ENCODE assay signal across 9 cellular contexts in genomic region chr19:12833747-12834417, GRCh38. TPM values are rescaled to one million over a fixed set of nuclear protein-coding genes. Genes with fewer than 3 reads are reported as not detected.
DNase-seq lines count a peak whose midpoint lies in the region; ATAC-seq and TF ChIP-seq lines count a peak whose summit lies in the region.
"Had no signal": no experiment of that assay in that cellular context is flagged by ENCODE, and none has a peak within 500 bp of the region (broad histone marks: within the 10 kb centered on the region; RNA-seq: fewer than 3 reads in every experiment).

No MANE protein-coding gene starts in this region.

- H3K23ac ChIP-seq in IMR-90 (ENCODE audit: low read depth, low read length) = no peak overlapping the region

- H2BK5ac ChIP-seq in IMR-90 (ENCODE audit: low read depth, low read length, poor library complexity, severe bottlenecking) = no peak overlapping the region

- TF ChIP-seq POLR2A in IMR-90 (IDR thresholded peaks at IDR 0.05; ENCODE audit: low read depth, low read length) = no peak

- H3K4ac ChIP-seq in IMR-90 (ENCODE audit: low read depth, low read length) = no peak overlapping the region

- H3K27ac ChIP-seq in BLaER1 (no peak overlapping the region), IMR-90 (ENCODE audit: insufficient read depth, low read length) (no peak overlapping the region)
- H3K27ac ChIP-seq: epithelial cell of prostate had no signal

- no peak overlapping the region for H2BK15ac ChIP-seq in IMR-90 (ENCODE audit: low read depth, low read length)

- no peak overlapping the region for H2BK120ac ChIP-seq in IMR-90 (ENCODE audit: low read depth, low read length)

- H2AFZ ChIP-seq in IMR-90 (replicated peaks; ENCODE audit: low read length, poor library complexity) = peak overlapping the region; percentile 89

- no peak overlapping the region for H4K91ac ChIP-seq in IMR-90 (ENCODE audit: insufficient read depth, low read depth, low read length)

- H3K9me3 ChIP-seq in BLaER1 (no peaks in the 10 kb centered on the region), IMR-90 (ENCODE audit: control insufficient read depth, insufficient read depth, low read length) (no peaks in the 10 kb centered on the region; the same call in 1 of the 2 replicates)

- H3K27me3 ChIP-seq in BLaER1 (peaks cover 81% of the 10 kb centered on the region), IMR-90 (ENCODE audit: control insufficient read depth, insufficient read depth, low read length) (peaks cover 53% of the 10 kb centered on the region)

- 0 out of 2 replicates have a peak, but pooled peaks cover 8% of the 10 kb centered on the region for H3K9me1 ChIP-seq in IMR-90 (ENCODE audit: insufficient read depth, low read length)

- DNase-seq in IMR-90 (no peak), occipital lobe (lab: John Stamatoyannopoulos, UW) (peak; percentile 31), dermis blood vessel endothelial cell (no peak)
- DNase-seq in T-helper 2 cell treated with Interferon-gamma antibody and Interleukin-4, amounts not matched to agents 5 μg/mL and 100 μg/mL, for 36 hours (ENCODE audit: low spot score) = peak; percentile 18
- DNase-seq in effector memory CD8-positive, alpha-beta T cell = no peak

- no peak for TF ChIP-seq CTCF in IMR-90 (conservative IDR thresholded peaks at IDR 0.05; ENCODE audit: low read depth, low read length)

- H3K4me1 Mint-ChIP-seq in T-helper 2 cell treated with Interferon-gamma antibody and Interleukin-4, amounts not matched to agents 5 μg/mL and 100 μg/mL, for 36 hours (ENCODE audit: low read depth) = peaks cover 17% of the 10 kb centered on the region
- peaks cover 20 to 27% of the 10 kb centered on the region in 2 donors for H3K4me1 Mint-ChIP-seq in effector memory CD8-positive, alpha-beta T cell (ENCODE audit: low read depth in 2 of 2)

- H3K36me3 Mint-ChIP-seq in T-helper 2 cell treated with Interferon-gamma antibody and Interleukin-4, amounts not matched to agents 5 μg/mL and 100 μg/mL, for 36 hours (ENCODE audit: low read depth) = no peaks in the 10 kb centered on the region
- H3K36me3 Mint-ChIP-seq in effector memory CD8-positive, alpha-beta T cell (ENCODE audit: insufficient read depth) = peaks cover 10% of the 10 kb centered on the region

- no peak overlapping the region for H2AK9ac ChIP-seq in IMR-90 (replicated peaks; ENCODE audit: low read depth, low read length, poor library complexity)

- dilution Hi-C loops in IMR-90 (cut with HindIII; ENCODE audit: low sequenced_read_pairs, unreplicated experiment) = no loop called here

- no peak for TF ChIP-seq RAD21 in IMR-90 (IDR thresholded peaks at IDR 0.05; ENCODE audit: low read length)

- CTCF ChIA-PET in IMR-90 (lab: Yijun Ruan, JAX) = interaction anchor here (0.9 kb wide), 1 partner anchor 13 kb away, joined by 3 read pairs; no protein-coding TSS in a partner anchor

- H3K4me2 ChIP-seq in BLaER1 = peak overlapping the region; percentile 99
- peak overlapping the region; percentile 74 for H3K4me2 ChIP-seq in IMR-90 (ENCODE audit: low read depth, low read length)

- no peak overlapping the region for H4K5ac ChIP-seq in IMR-90 (ENCODE audit: low read depth, low read length)

- in situ Hi-C loops in IMR-90 (cut with MboI; ENCODE audit: low sequenced_read_pairs) = no loop called here

- no TSS peak for BruUV-seq in IMR-90 (replicated peaks; lab: Mats Ljungman, UMichigan)

- H3K4me3 ChIP-seq in BLaER1 (peak overlapping the region; percentile 74), IMR-90 (ENCODE audit: insufficient read depth, low read depth, low read length) (peak overlapping the region; percentile 56)

- no peak overlapping the region for H2AK5ac ChIP-seq in IMR-90 (ENCODE audit: low read depth, low read length)

- no peak overlapping the region for H3K56ac ChIP-seq in IMR-90 (ENCODE audit: extremely low read depth, insufficient read depth, low read length)

- 2% methylated on average over 19 of the region's 79 CpGs; no CpG with 5 or more reads in 1 of the 2 experiments for WGBS in IMR-90 (ENCODE audit: extremely low coverage in 2 of 2, insufficient read length in 1 of 2), 2 experiments

- ATAC-seq in IMR-90 (ENCODE audit: low read depth) (peak; percentile 40), HG03520 (IDR thresholded peaks at IDR 0.05; ENCODE audit: unreplicated experiment) (no peak), GM18517 (IDR thresholded peaks at IDR 0.05; ENCODE audit: unreplicated experiment) (no peak)
- ATAC-seq in effector memory CD8-positive, alpha-beta T cell (replicated peaks) = peak; percentile 39

- intact Hi-C loops in IMR-90 (cut with micrococcal nuclease) = no loop called here

- no peak overlapping the region for H3K18ac ChIP-seq in IMR-90 (ENCODE audit: low read depth, low read length)

- H3K79me1 ChIP-seq in IMR-90 (ENCODE audit: low read depth in 1 of 2, low read length in 2 of 2) = no peaks in the 10 kb centered on the region

- H3K14ac ChIP-seq in IMR-90 (replicated peaks; ENCODE audit: low read depth, low read length) = no peak overlapping the region

- H3K36me3 ChIP-seq in BLaER1 (no peaks in the 10 kb centered on the region), IMR-90 (ENCODE audit: control insufficient read depth, insufficient read depth, low read length) (no peaks in the 10 kb centered on the region)

- H3K4me1 ChIP-seq in BLaER1 (peaks cover 44% of the 10 kb centered on the region), IMR-90 (ENCODE audit: control insufficient read depth, insufficient read depth, low read length) (peaks cover 4% of the 10 kb centered on the region; the same call in 1 of the 2 replicates)

- H3K27ac Mint-ChIP-seq in T-helper 2 cell treated with Interferon-gamma antibody and Interleukin-4, amounts not matched to agents 5 μg/mL and 100 μg/mL, for 36 hours = no peak overlapping the region
- H3K27ac Mint-ChIP-seq in effector memory CD8-positive, alpha-beta T cell = no peak overlapping the region

- no peak overlapping the region for H2BK20ac ChIP-seq in IMR-90 (ENCODE audit: low read depth, low read length)

- H3K9ac ChIP-seq in BLaER1 (peak overlapping the region; percentile 17; the same call in 1 of the 2 replicates), IMR-90 (ENCODE audit: low read depth, low read length) (no peak overlapping the region)

- H3K4me3 Mint-ChIP-seq in T-helper 2 cell treated with Interferon-gamma antibody and Interleukin-4, amounts not matched to agents 5 μg/mL and 100 μg/mL, for 36 hours = no peak overlapping the region
- H3K4me3 Mint-ChIP-seq in effector memory CD8-positive, alpha-beta T cell = peak overlapping the region; percentile 67 to 68

- peaks cover 62% of the 10 kb centered on the region for H4K20me1 ChIP-seq in BLaER1
- H4K20me1 ChIP-seq in IMR-90 (ENCODE audit: insufficient read depth, low read length) = peaks cover 21% of the 10 kb centered on the region

- no peak overlapping the region for H4K8ac ChIP-seq in IMR-90 (ENCODE audit: low read depth in 2 of 2, low read length in 2 of 2)

- H3K9me3 Mint-ChIP-seq in T-helper 2 cell treated with Interferon-gamma antibody and Interleukin-4, amounts not matched to agents 5 μg/mL and 100 μg/mL, for 36 hours = no peaks in the 10 kb centered on the region
- no peaks in the 10 kb centered on the region for H3K9me3 Mint-ChIP-seq in effector memory CD8-positive, alpha-beta T cell

- H3K27me3 Mint-ChIP-seq in T-helper 2 cell treated with Interferon-gamma antibody and Interleukin-4, amounts not matched to agents 5 μg/mL and 100 μg/mL, for 36 hours (ENCODE audit: low read depth) = peaks cover 69% of the 10 kb centered on the region
- H3K27me3 Mint-ChIP-seq in effector memory CD8-positive, alpha-beta T cell = peaks cover 69 to 91% of the 10 kb centered on the region in 2 donors

- POLR2A ChIA-PET in IMR-90 (lab: Charles Lee; ENCODE audit: unreplicated experiment) = no interaction called here

TF ChIP-seq in IMR-90, 13 proteins besides CTCF, POLR2A, EP300 and RAD21 (continues in another document):
- TF ChIP-seq RFX5 (IDR thresholded peaks at IDR 0.05; ENCODE audit: low read depth, low read length) = no peak
- TF ChIP-seq SMC3 (IDR thresholded peaks at IDR 0.05; ENCODE audit: low read depth, low read length) = no peak
- no peak for TF ChIP-seq MAFK (IDR thresholded peaks at IDR 0.05; ENCODE audit: low read depth, low read length)
- no peak for TF ChIP-seq BHLHE40 (IDR thresholded peaks at IDR 0.05; ENCODE audit: low read depth, low read length)
- no peak for TF ChIP-seq RCOR1 (IDR thresholded peaks at IDR 0.05; ENCODE audit: insufficient replicate concordance, low read length)
- no peak for TF ChIP-seq MXI1 (IDR thresholded peaks at IDR 0.05; ENCODE audit: borderline replicate concordance, low read depth, low read length)
- TF ChIP-seq FOS (IDR thresholded peaks at IDR 0.05; ENCODE audit: low read depth, low read length) = no peak
- TF ChIP-seq MAZ (IDR thresholded peaks at IDR 0.05; ENCODE audit: borderline replicate concordance, low read depth, low read length) = no peak

RNA-seq across cellular contexts. Expression of gene RTBDN, which starts 0.5 kb away (rescaled TPM):
- total RNA-seq in IMR-90 (2012; rRNA removed) = not detected in 2 replicates
- polyA plus RNA-seq in IMR-90 (2012; rRNA removed) = 0.07 and 0.14 TPM in 2 replicates
- polyA plus RNA-seq in IMR-90 (2012; cell fraction: cytosol; rRNA removed) = not detected in 2 replicates
- polyA plus RNA-seq in IMR-90 (2012; cell fraction: nucleus; rRNA removed; ENCODE audit: low replicate concordance) = 0.23 TPM in 1 of 2 replicates, not detected in the other
- 2.0 TPM for total RNA-seq in occipital lobe
- total RNA-seq in dermis blood vessel endothelial cell = not detected in 2 replicates

RNA-seq across cellular contexts. Expression of gene MAST1, which starts 4.4 kb away (rescaled TPM):
- total RNA-seq in IMR-90 (2012; rRNA removed) = 0.28 and 1.1 TPM in 2 replicates
- polyA plus RNA-seq in IMR-90 (2012; rRNA removed) = 0.44 and 0.56 TPM in 2 replicates
- 1.1 and 1.9 TPM in 2 replicates for polyA plus RNA-seq in IMR-90 (2012; cell fraction: cytosol; rRNA removed)
- 1.8 and 2.1 TPM in 2 replicates for polyA plus RNA-seq in IMR-90 (2012; cell fraction: nucleus; rRNA removed; ENCODE audit: low replicate concordance)
- 35.1 TPM for total RNA-seq in occipital lobe
- 0.17 and 0.51 TPM in 2 replicates for total RNA-seq in dermis blood vessel endothelial cell

RNA-seq across cellular contexts. Expression of gene RNASEH2A, which starts 27.5 kb away (rescaled TPM):
- total RNA-seq in IMR-90 (2012; rRNA removed) (44.6 and 45.5 TPM in 2 replicates), occipital lobe (15.8 TPM), dermis blood vessel endothelial cell (19.6 and 45.6 TPM in 2 replicates)
- 34.9 and 39.4 TPM in 2 replicates for polyA plus RNA-seq in IMR-90 (2012; rRNA removed)
- polyA plus RNA-seq in IMR-90 (2012; cell fraction: cytosol; rRNA removed) = 25.7 and 52.6 TPM in 2 replicates
- polyA plus RNA-seq in IMR-90 (2012; cell fraction: nucleus; rRNA removed; ENCODE audit: low replicate concordance) = 20.0 and 25.4 TPM in 2 replicates

RNA-seq across cellular contexts. Expression of gene THSD8, which starts 32.0 kb away (rescaled TPM):
- total RNA-seq in IMR-90 (2012; rRNA removed) (not detected in 2 replicates), occipital lobe (0.62 TPM), dermis blood vessel endothelial cell (0.23 TPM in 1 of 2 replicates, not detected in the other)
- polyA plus RNA-seq in IMR-90 (2012; rRNA removed) = 0.68 and 0.90 TPM in 2 replicates
- not detected in 2 replicates for polyA plus RNA-seq in IMR-90 (2012; cell fraction: cytosol; rRNA removed)
- polyA plus RNA-seq in IMR-90 (2012; cell fraction: nucleus; rRNA removed; ENCODE audit: low replicate concordance) = 0.73 TPM in 1 of 2 replicates, not detected in the other

RNA-seq across cellular contexts. Expression of gene PRDX2, which starts 32.3 kb away (rescaled TPM):
- 351 and 371 TPM in 2 replicates for total RNA-seq in IMR-90 (2012; rRNA removed)
- 378 and 383 TPM in 2 replicates for polyA plus RNA-seq in IMR-90 (2012; rRNA removed)
- 593 and 596 TPM in 2 replicates for polyA plus RNA-seq in IMR-90 (2012; cell fraction: cytosol; rRNA removed)
- polyA plus RNA-seq in IMR-90 (2012; cell fraction: nucleus; rRNA removed; ENCODE audit: low replicate concordance) = 149 and 228 TPM in 2 replicates
- total RNA-seq in occipital lobe = 174 TPM
- total RNA-seq in dermis blood vessel endothelial cell = 214 and 278 TPM in 2 replicates

Comparison
In these comparisons a context has a peak if more than half of its experiments do, and no peak if none do; other contexts are left out.
1. ATAC-seq: peak in IMR-90 (single experiment) and effector memory CD8-positive, alpha-beta T cell (single experiment); none in HG03520 (single experiment) and GM18517 (single experiment).
2. DNase-seq: peak in T-helper 2 cell treated with Interferon-gamma antibody and Interleukin-4, amounts not matched to agents 5 μg/mL and 100 μg/mL, for 36 hours (single experiment) and occipital lobe (single experiment); none in IMR-90 (single experiment), effector memory CD8-positive, alpha-beta T cell (0 of 3) and dermis blood vessel endothelial cell (single experiment).
3. RNA of gene MAST1, which starts 4.4 kb away (total RNA-seq): 35.1 TPM in occipital lobe (single experiment); 0.28 to 1.1 TPM in IMR-90 and 0.17 to 0.51 TPM in dermis blood vessel endothelial cell; every median in the first group is over 10 times any median in the second.